9 cellular contexts compared by ENCODE assay signal in the genomic region with DNA sequence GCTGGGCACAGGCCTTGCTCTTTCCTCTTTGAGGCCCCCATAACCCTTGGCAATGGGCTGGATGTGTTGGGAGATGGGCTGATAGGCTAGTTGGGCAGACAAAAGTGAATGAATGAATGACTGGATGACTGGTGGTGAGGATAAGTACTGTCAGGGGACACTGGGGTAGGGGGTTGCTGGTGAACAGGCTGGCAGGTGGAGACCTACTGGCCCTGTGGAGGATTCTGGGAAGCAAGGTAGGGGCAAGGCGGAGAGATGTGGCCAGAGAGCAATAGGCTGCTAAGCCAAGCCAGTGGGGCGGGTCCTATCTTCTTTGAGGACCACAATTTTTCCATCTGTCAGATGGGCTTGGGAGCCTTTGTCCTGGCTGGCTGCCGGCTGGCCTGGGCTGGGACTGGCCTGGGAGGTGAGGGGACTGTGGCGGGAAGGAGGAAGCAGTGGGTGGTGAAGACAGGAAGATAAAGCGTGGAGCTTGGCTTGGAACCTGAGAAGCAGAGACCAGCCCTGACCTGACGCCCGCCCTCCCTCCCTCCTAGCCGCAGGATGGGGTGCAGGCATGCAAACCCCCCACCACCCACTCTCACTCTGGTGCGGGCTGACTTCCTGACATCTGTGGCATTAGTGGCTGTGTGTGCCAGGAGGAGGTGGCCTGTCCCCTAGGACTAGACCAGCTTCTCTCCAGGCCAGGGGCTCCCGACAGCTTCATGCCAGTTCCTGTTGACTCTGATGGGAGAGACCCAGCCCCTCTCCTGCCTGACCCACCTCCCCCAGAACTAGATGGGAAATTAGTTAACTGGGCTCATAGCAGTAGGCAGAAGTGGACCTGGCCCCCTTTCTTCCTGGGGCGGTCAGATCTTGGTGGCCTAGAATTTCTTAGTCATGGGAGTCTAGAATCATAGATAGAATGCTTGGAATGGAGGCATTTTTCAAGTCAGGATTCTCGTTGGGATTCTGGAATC. TPM values are rescaled to one million over a fixed set of nuclear protein-coding genes. Genes with fewer than 3 reads are reported as not detected.
DNase-seq lines count a peak whose midpoint lies in the region; ATAC-seq and TF ChIP-seq lines count a peak whose summit lies in the region.
"Had no signal": no experiment of that assay in that cellular context is flagged by ENCODE, and none has a peak within 500 bp of the region (broad histone marks: within the 10 kb centered on the region; RNA-seq: fewer than 3 reads in every experiment).

No MANE protein-coding gene starts in this region.

- H3K36me3 ChIP-seq in adipocyte (ENCODE audit: control insufficient read depth, insufficient read depth, low read length, severe bottlenecking) (no peaks in the 10 kb centered on the region), left lung (no peaks in the 10 kb centered on the region), testis (ENCODE audit: low read depth, missing control alignments) (no peaks in the 10 kb centered on the region)

- H3K4me1 ChIP-seq in adipocyte (ENCODE audit: control insufficient read depth, insufficient read depth, low read length) (peaks cover 85% of the 10 kb centered on the region), left lung (peaks cover 75 to 92% of the 10 kb centered on the region in 2 donors), testis (peaks cover 79% of the 10 kb centered on the region)

- TF ChIP-seq POLR2A in testis (IDR thresholded peaks at IDR 0.05), result no peak

- H3K9me3 Mint-ChIP-seq in HFFc6, result no peaks in the 10 kb centered on the region
- H3K9me3 Mint-ChIP-seq in T-helper 2 cell treated with Interferon-gamma antibody and Interleukin-4, amounts not matched to agents 5 μg/mL and 100 μg/mL, for 36 hours, result no peaks in the 10 kb centered on the region

- peak; percentile 67 for DNase-seq in HFFc6
- peak; percentile 52 for DNase-seq in adipocyte (ENCODE audit: low read depth)
- DNase-seq in left lung, result no peak
- no peak for DNase-seq in testis
- DNase-seq in T-helper 2 cell treated with Interferon-gamma antibody and Interleukin-4, amounts not matched to agents 5 μg/mL and 100 μg/mL, for 36 hours (ENCODE audit: low spot score), result no peak
- no peak for DNase-seq in activated naive CD4-positive, alpha-beta T cell treated with Interleukin-2 at 50 U/mL for 16 hours
- no peak for DNase-seq in stimulated activated CD4-positive, alpha-beta T cell treated with anti-CD3 and anti-CD28 coated beads, Interleukin-2, amount 100 ng/mL, for 24 hours
- DNase-seq in activated gamma-delta T cell (lab: John Stamatoyannopoulos, UW), result no peak

- peak overlapping the region; percentile 91 for H3K9ac ChIP-seq in adipocyte (ENCODE audit: low read length)
- H3K9ac ChIP-seq: KMS-11 had no signal

- H3K27me3 Mint-ChIP-seq in HFFc6 (ENCODE audit: insufficient read depth), result no peaks in the 10 kb centered on the region; the same call in 1 of the 2 replicates
- peaks cover 14% of the 10 kb centered on the region for H3K27me3 Mint-ChIP-seq in T-helper 2 cell treated with Interferon-gamma antibody and Interleukin-4, amounts not matched to agents 5 μg/mL and 100 μg/mL, for 36 hours (ENCODE audit: low read depth)

- H3K4me1 Mint-ChIP-seq in HFFc6 (ENCODE audit: low read depth), result peaks cover 85% of the 10 kb centered on the region
- H3K4me1 Mint-ChIP-seq in T-helper 2 cell treated with Interferon-gamma antibody and Interleukin-4, amounts not matched to agents 5 μg/mL and 100 μg/mL, for 36 hours (ENCODE audit: low read depth), result peaks cover 3% of the 10 kb centered on the region

- TF ChIP-seq CTCF in HFFc6 (IDR thresholded peaks at IDR 0.05) (no peak), left lung (IDR thresholded peaks at IDR 0.05) (no peak), testis (IDR thresholded peaks at IDR 0.05) (no peak)

- H3K9me3 ChIP-seq in adipocyte (ENCODE audit: control insufficient read depth, low read length), result no peaks in the 10 kb centered on the region
- H3K9me3 ChIP-seq in left lung, result no peaks in the 10 kb centered on the region
- H3K9me3 ChIP-seq in testis, result no peaks in the 10 kb centered on the region

- H3K4me3 Mint-ChIP-seq in HFFc6, result peak overlapping the region; percentile 30
- no peak overlapping the region for H3K4me3 Mint-ChIP-seq in T-helper 2 cell treated with Interferon-gamma antibody and Interleukin-4, amounts not matched to agents 5 μg/mL and 100 μg/mL, for 36 hours

- H3K27ac Mint-ChIP-seq in HFFc6, result peak overlapping the region; percentile 89
- no peak overlapping the region for H3K27ac Mint-ChIP-seq in T-helper 2 cell treated with Interferon-gamma antibody and Interleukin-4, amounts not matched to agents 5 μg/mL and 100 μg/mL, for 36 hours

- H3K27me3 ChIP-seq in adipocyte (replicated peaks; ENCODE audit: control insufficient read depth, insufficient read depth, low read length) (no peaks in the 10 kb centered on the region), left lung (peaks cover 0 to 37% of the 10 kb centered on the region in 2 donors), testis (no peaks in the 10 kb centered on the region)

- ATAC-seq in left lung, result no peak

- 55 to 57% methylated on average over 11 to 12 of the region's 12 CpGs for WGBS in testis, 2 donors

- intact Hi-C loops in left lung (cut with DNase I) (no loop called here), testis (cut with DNase I; ENCODE audit: low total_unique reads) (no loop called here)

- no peaks in the 10 kb centered on the region for H3K36me3 Mint-ChIP-seq in HFFc6 (ENCODE audit: low read depth)
- no peaks in the 10 kb centered on the region for H3K36me3 Mint-ChIP-seq in T-helper 2 cell treated with Interferon-gamma antibody and Interleukin-4, amounts not matched to agents 5 μg/mL and 100 μg/mL, for 36 hours (ENCODE audit: low read depth)

- H3K4me3 ChIP-seq in adipocyte (ENCODE audit: low read length) (peak overlapping the region; percentile 74), left lung (no peak overlapping the region), testis (no peak overlapping the region)

- H3K27ac ChIP-seq in left lung, result peak overlapping the region; percentile 50 to 79
- H3K27ac ChIP-seq in testis, result peak overlapping the region; percentile 4 to 81
- H3K27ac ChIP-seq: KMS-11 had no signal

RNA-seq across cellular contexts. Expression of a gene that starts 9.5 kb away (rescaled TPM):
- 10 to 100 TPM; 46.4 to 58.5 (median 49.2) TPM for total RNA-seq in HFFc6 (2021; fragmentation: NEBNext Ultra II Directional; extraction: Animal tissue kit (Norgen Biotek cat#: 25700))
- total RNA-seq in left lung, result 10 to 100 TPM; 24.5 to 29.6 TPM
- 10 to 100 TPM; 71.1 to 78.3 TPM for total RNA-seq in testis
- 94.7 TPM for polyA plus RNA-seq in testis (ENCODE audit: insufficient read depth, low read depth, low replicate concordance)

Comparison
In these comparisons a context has a peak if more than half of its experiments do, and no peak if none do; other contexts are left out.
1. DNase-seq: peak in HFFc6 (single experiment) and adipocyte (single experiment); none in left lung (0 of 2), testis (single experiment), T-helper 2 cell treated with Interferon-gamma antibody and Interleukin-4, amounts not matched to agents 5 μg/mL and 100 μg/mL, for 36 hours (single experiment), activated naive CD4-positive, alpha-beta T cell treated with Interleukin-2 at 50 U/mL for 16 hours (single experiment), stimulated activated CD4-positive, alpha-beta T cell treated with anti-CD3 and anti-CD28 coated beads, Interleukin-2, amount 100 ng/mL, for 24 hours (0 of 2) and activated gamma-delta T cell (single experiment).